Comparison of ENCODE assay signal across 14 cellular contexts in the genomic region with DNA sequence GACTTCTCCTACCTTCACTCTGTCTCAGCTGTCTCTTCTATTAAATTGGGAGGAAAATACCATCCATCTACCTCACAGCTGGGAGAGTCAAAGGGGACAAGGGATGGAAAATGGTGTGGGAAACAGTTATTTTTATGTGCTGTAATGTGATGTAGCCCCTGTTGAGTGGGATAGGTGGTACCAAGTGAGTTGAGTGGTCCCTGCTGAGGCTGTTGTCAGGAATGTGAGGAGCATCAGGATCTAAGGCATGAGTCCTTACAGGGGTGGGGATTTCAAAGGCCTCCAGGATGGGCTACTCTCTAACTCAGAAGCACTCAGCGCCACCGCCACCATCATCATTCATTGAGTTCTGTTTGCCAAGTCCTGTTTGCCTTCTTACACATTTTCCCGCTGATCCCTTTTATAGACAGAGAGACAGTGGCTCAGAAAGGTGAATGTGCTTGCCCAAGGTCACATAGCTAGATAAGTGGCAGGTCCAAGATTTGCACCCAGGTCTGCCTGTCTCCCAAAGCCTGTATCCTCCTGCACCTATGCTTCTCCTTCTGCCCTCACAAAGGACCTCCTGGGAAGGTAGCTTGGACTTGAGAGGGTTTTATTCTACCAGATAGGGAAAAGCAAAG. TPM values are rescaled to one million over a fixed set of nuclear protein-coding genes. Genes with fewer than 3 reads are reported as not detected.
DNase-seq lines count a peak whose midpoint lies in the region; ATAC-seq and TF ChIP-seq lines count a peak whose summit lies in the region.
"Had no signal": no experiment of that assay in that cellular context is flagged by ENCODE, and none has a peak within 500 bp of the region (broad histone marks: within the 10 kb centered on the region; RNA-seq: fewer than 3 reads in every experiment).

No MANE protein-coding gene starts in this region.

- no peaks in the 10 kb centered on the region for H3K9me2 ChIP-seq in GM23248 (ENCODE audit: insufficient read depth)

- H3K27me3 ChIP-seq in GM23248 (replicated peaks; ENCODE audit: insufficient read depth) (no peaks in the 10 kb centered on the region), subcutaneous abdominal adipose tissue (ENCODE audit: control insufficient read depth in 5 of 5, insufficient read depth in 4 of 5, low read length in 5 of 5) (peaks cover 0 to 5% (median 0%) of the 10 kb centered on the region in 5 donors)
- H3K27me3 ChIP-seq: testis had no signal

- no peak for DNase-seq in GM23248
- DNase-seq in stimulated activated naive CD8-positive, alpha-beta T cell treated with anti-CD3 and anti-CD28 coated beads, Interleukin-15, Interleukin-2, amounts not matched to agents 100 U/mL and 50 U/mL, for 24 hours = no peak
- no peak for DNase-seq in NCI-H526 (lab: John Stamatoyannopoulos, UW)
- DNase-seq: activated CD4-positive, alpha-beta T cell treated with anti-CD3 and anti-CD28 coated beads, Interleukin-2, amount 50 U/mL, for 1 hour; activated naive CD4-positive, alpha-beta T cell treated with anti-CD3 and anti-CD28 coated beads, Interleukin-2, amount 10 ng/mL, durations not matched to agents 7 days and 5 days; DMS153; NCI-H2227 treated with DMSO at 0.1 percent for 48 hours; testis had no signal

- H3K79me2 ChIP-seq in GM23248 (ENCODE audit: insufficient read depth) = peaks cover 22% of the 10 kb centered on the region

- H2AFZ ChIP-seq in GM23248 = peak overlapping the region; percentile 86; the same call in 1 of the 2 replicates

- 98 to 100% methylated on average over 3 of the region's 3 CpGs for WGBS in GM23248 (ENCODE audit: low coverage in 1 of 2, low lambda C conversion rate in 2 of 2, missing lambda C conversion rate in 2 of 2), 2 experiments
- 80 to 100% methylated on average over 1 of the region's 3 CpGs for WGBS in mesodermal cell (ENCODE audit: insufficient coverage in 2 of 2), 2 experiments

- H3K4me1 ChIP-seq in GM23248 (ENCODE audit: insufficient read depth) (peaks cover 55% of the 10 kb centered on the region), mesodermal cell (ENCODE audit: control insufficient read depth, insufficient read depth, low read length, poor library complexity, severe bottlenecking) (peaks cover 51% of the 10 kb centered on the region), subcutaneous abdominal adipose tissue (ENCODE audit: control insufficient read depth in 5 of 5, insufficient read depth in 5 of 5, low read length in 5 of 5) (peaks cover 15 to 58% (median 41%) of the 10 kb centered on the region in 5 donors)

- in situ Hi-C loops in GM23248 (cut with MboI) = no loop called here

- no peak for ATAC-seq in stimulated activated naive CD8-positive, alpha-beta T cell treated with anti-CD3 and anti-CD28 coated beads, Interleukin-15, Interleukin-2, amounts not matched to agents 100 U/mL and 50 U/mL, for 24 hours
- ATAC-seq in GM19455 (IDR thresholded peaks at IDR 0.05; ENCODE audit: unreplicated experiment) (no peak), GM18867 (IDR thresholded peaks at IDR 0.05; ENCODE audit: unreplicated experiment) (no peak)

- TF ChIP-seq CTCF in brain (conservative IDR thresholded peaks at IDR 0.05) = no peak

- H3K27me3 Mint-ChIP-seq in brain = peaks cover 25% of the 10 kb centered on the region

- H3K4me3 Mint-ChIP-seq in brain = peak overlapping the region; percentile 77 to 89 (median 86)
- H3K4me3 Mint-ChIP-seq: activated naive CD4-positive, alpha-beta T cell treated with anti-CD3 and anti-CD28 coated beads, Interleukin-2, amount 10 ng/mL, durations not matched to agents 7 days and 5 days had no signal

- H3K4me2 ChIP-seq in GM23248 (ENCODE audit: unreplicated experiment) = peak overlapping the region; percentile 43
- H3K4me2 ChIP-seq: KMS-11 had no signal

- H3K4me1 Mint-ChIP-seq in brain = peaks cover 89% of the 10 kb centered on the region

- H3K9me3 Mint-ChIP-seq in brain = peaks cover 0 to 3% (median 0%) of the 10 kb centered on the region in 5 experiments
- H3K9me3 Mint-ChIP-seq: activated naive CD4-positive, alpha-beta T cell treated with anti-CD3 and anti-CD28 coated beads, Interleukin-2, amount 10 ng/mL, durations not matched to agents 7 days and 5 days had no signal

- no peaks in the 10 kb centered on the region for H4K20me1 ChIP-seq in GM23248 (ENCODE audit: insufficient read depth)

- H3K27ac Mint-ChIP-seq in brain = peak overlapping the region; percentile 80 to 98 (median 98)
- H3K27ac Mint-ChIP-seq: activated naive CD4-positive, alpha-beta T cell treated with anti-CD3 and anti-CD28 coated beads, Interleukin-2, amount 10 ng/mL, durations not matched to agents 7 days and 5 days had no signal

- H3K4me3 ChIP-seq in GM23248 (no peak overlapping the region), mesodermal cell (ENCODE audit: extremely low read depth, insufficient read depth, low read length, poor library complexity, severe bottlenecking) (no peak overlapping the region), subcutaneous abdominal adipose tissue (ENCODE audit: low read depth in 1 of 5, low read length in 5 of 5) (no peak overlapping the region)
- H3K4me3 ChIP-seq: testis had no signal

- H3K9ac ChIP-seq in GM23248 = peak overlapping the region; percentile 100
- H3K9ac ChIP-seq in subcutaneous abdominal adipose tissue (ENCODE audit: low read length in 5 of 5) = peak overlapping the region in 1 of 5 donors; percentile 48
- H3K9ac ChIP-seq: KMS-11 had no signal

- peaks cover 52% of the 10 kb centered on the region for H3F3A ChIP-seq in GM23248 (ENCODE audit: insufficient read depth)

- H3K36me3 ChIP-seq in GM23248 (ENCODE audit: low read depth) (no peaks in the 10 kb centered on the region), mesodermal cell (ENCODE audit: control insufficient read depth, insufficient read depth, low read length) (peaks cover 4% of the 10 kb centered on the region), subcutaneous abdominal adipose tissue (ENCODE audit: control insufficient read depth in 5 of 5, insufficient read depth in 5 of 5, low read length in 5 of 5) (no peaks in the 10 kb centered on the region)

- H3K9me3 ChIP-seq in GM23248 (ENCODE audit: low read depth) (no peaks in the 10 kb centered on the region), mesodermal cell (ENCODE audit: control insufficient read depth, low read length) (no peaks in the 10 kb centered on the region), subcutaneous abdominal adipose tissue (ENCODE audit: control insufficient read depth in 5 of 5, low read length in 5 of 5) (no peaks in the 10 kb centered on the region)
- H3K9me3 ChIP-seq: testis had no signal

- no peaks in the 10 kb centered on the region for H3K36me3 Mint-ChIP-seq in brain

- H3K27ac ChIP-seq in GM23248 = peak overlapping the region; percentile 100
- peak overlapping the region; percentile 100 for H3K27ac ChIP-seq in mesodermal cell (ENCODE audit: low read depth, low read length, severe bottlenecking)
- peak overlapping the region; percentile 96 for H3K27ac ChIP-seq in subcutaneous abdominal adipose tissue (ENCODE audit: low read depth, low read length)
- H3K27ac ChIP-seq: KMS-11 had no signal

RNA-seq across cellular contexts. Expression of gene ID3, which starts 4.6 kb away (rescaled TPM):
- 332 and 376 TPM in 2 replicates for total RNA-seq in GM23248 (2014; rRNA removed; shearing (Covaris generic))
- polyA plus RNA-seq in GM23248 (2016; fragmentation: Nextera tagmentation; extraction: Ambion mirVana) = 680 and 684 TPM in 2 replicates
- 60.1 TPM for polyA plus RNA-seq in brain (ENCODE audit: insufficient read depth, low read depth, low replicate concordance)
- 1,122 TPM for polyA plus RNA-seq in mesodermal cell (2013, experiment 1 of 2)
- polyA plus RNA-seq in mesodermal cell (2013, experiment 2 of 2) = 943 TPM

RNA-seq across cellular contexts. Expression of gene E2F2, which starts 32.8 kb away (rescaled TPM):
- total RNA-seq in GM23248 (2014; rRNA removed; shearing (Covaris generic)) = 1.1 and 1.2 TPM in 2 replicates
- polyA plus RNA-seq in GM23248 (2016; fragmentation: Nextera tagmentation; extraction: Ambion mirVana) (0.20 and 0.51 TPM in 2 replicates), brain (ENCODE audit: insufficient read depth, low read depth, low replicate concordance) (10.2 TPM)
- polyA plus RNA-seq in mesodermal cell (2013, experiment 1 of 2) = 1.1 TPM
- 0.96 TPM for polyA plus RNA-seq in mesodermal cell (2013, experiment 2 of 2)

Comparison
In these comparisons a context has a peak if more than half of its experiments do, and no peak if none do; other contexts are left out.
1. RNA of gene ID3, which starts 4.6 kb away (polyA plus RNA-seq): 680 to 684 TPM in GM23248; 60.1 TPM in brain (single experiment); every median in the first group is over 10 times any median in the second.
2. Peak in every context shown above with its lines, with median percentiles within 50 percentile points of each other: H3K27ac ChIP-seq.